In the genomic region with DNA sequence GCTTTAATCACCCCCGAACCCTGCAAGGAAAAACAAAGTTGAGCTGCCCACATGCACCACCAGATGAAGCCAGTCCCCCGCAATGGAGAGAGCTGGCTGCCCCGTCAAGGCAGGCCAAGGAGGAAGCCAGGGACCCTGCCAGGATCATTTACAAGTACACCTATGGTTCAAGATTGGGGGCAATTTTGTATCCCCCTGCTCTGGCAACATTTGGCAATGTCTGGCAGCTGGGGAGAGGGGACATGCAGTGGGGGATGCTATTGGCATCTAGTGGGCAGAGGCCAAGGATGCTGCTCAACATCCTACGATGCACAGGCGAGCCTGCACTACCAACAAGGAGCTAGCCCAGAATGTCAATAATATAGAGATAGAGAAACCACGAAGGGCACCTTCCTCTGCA, we compare ENCODE assay signal across 10 cellular contexts. TPM values are rescaled to one million over a fixed set of nuclear protein-coding genes. Genes with fewer than 3 reads are reported as not detected.
DNase-seq lines count a peak whose midpoint lies in the region; ATAC-seq, FAIRE-seq and TF ChIP-seq lines count a peak whose summit lies in the region.
"Had no signal": no experiment of that assay in that cellular context is flagged by ENCODE, and none has a peak within 500 bp of the region (broad histone marks: within the 10 kb centered on the region; RNA-seq: fewer than 3 reads in every experiment).

No MANE protein-coding gene starts in this region.

- H3K9ac ChIP-seq in HepG2 (ENCODE audit: insufficient read depth, low read depth, low read length), result peak overlapping the region; percentile 87
- H3K9ac ChIP-seq in mesenchymal stem cell (ENCODE audit: low read length), result peak overlapping the region; percentile 92

- no peak overlapping the region for H4K91ac ChIP-seq in mesenchymal stem cell (ENCODE audit: low read length)

- H3K4me2 ChIP-seq in HepG2 (ENCODE audit: low read depth, low read length), result peak overlapping the region; percentile 92
- H3K4me2 ChIP-seq in mesenchymal stem cell (ENCODE audit: low read length, poor library complexity, severe bottlenecking), result peak overlapping the region; percentile 70

- no peak overlapping the region for H2BK120ac ChIP-seq in mesenchymal stem cell (ENCODE audit: low read depth, low read length)

- H3K4me1 ChIP-seq in HepG2 (ENCODE audit: insufficient read depth, low read length) (peaks cover 41% of the 10 kb centered on the region), right lobe of liver (peaks cover 0 to 11% (median 5%) of the 10 kb centered on the region in 4 donors), mesenchymal stem cell (ENCODE audit: control insufficient read depth, insufficient read depth, low read depth, low read length) (peaks cover 26% of the 10 kb centered on the region), upper lobe of left lung (peaks cover 12 to 34% (median 30%) of the 10 kb centered on the region in 4 donors)

- H3K9me3 Mint-ChIP-seq in activated naive CD8-positive, alpha-beta T cell treated with anti-CD3 and anti-CD28 coated beads for 36 hours, result no peaks in the 10 kb centered on the region

- peaks cover 9% of the 10 kb centered on the region; the same call in 1 of the 2 replicates for H4K20me1 ChIP-seq in HepG2 (ENCODE audit: insufficient read depth, low read length)

- WGBS in HepG2 (ENCODE audit: low lambda C conversion rate), result 93% methylated on average over 6 of the region's 6 CpGs
- 78% methylated on average over 5 of the region's 6 CpGs for WGBS in right lobe of liver (ENCODE audit: insufficient coverage, low coverage, low lambda C conversion rate, missing lambda C conversion rate)
- WGBS in mesenchymal stem cell, result 92% methylated on average over 6 of the region's 6 CpGs
- 89% methylated on average over 6 of the region's 6 CpGs for WGBS in upper lobe of left lung, 2 donors

- peaks cover 24% of the 10 kb centered on the region for H3K79me1 ChIP-seq in mesenchymal stem cell (replicated peaks; ENCODE audit: low read length, poor library complexity, severe bottlenecking)

- FAIRE-seq in HepG2 (lab: Jason Lieb, UNC), result no peak

- peaks cover 18% of the 10 kb centered on the region for H3K4me1 Mint-ChIP-seq in activated naive CD8-positive, alpha-beta T cell treated with anti-CD3 and anti-CD28 coated beads for 36 hours

- peak overlapping the region in 1 of 2 experiments; percentile 31 for H2BK12ac ChIP-seq in mesenchymal stem cell (ENCODE audit: low read length in 2 of 2)

- H2AK5ac ChIP-seq in mesenchymal stem cell (ENCODE audit: low read length, severe bottlenecking), result peak overlapping the region; percentile 4

- CTCF ChIA-PET in HepG2 (lab: Yijun Ruan, JAX; ENCODE audit: low intra/inter-chr PET ratio, low total read pairs), result no interaction called here

- H3K36me3 ChIP-seq in HepG2 (replicated peaks in 1 of 2; ENCODE audit: control insufficient read depth in 1 of 2, insufficient read depth in 2 of 2, low read length in 2 of 2), result peaks cover 19 to 32% of the 10 kb centered on the region in 2 experiments
- H3K36me3 ChIP-seq in right lobe of liver, result peaks cover 0 to 15% (median under 1%) of the 10 kb centered on the region in 4 donors
- H3K36me3 ChIP-seq in mesenchymal stem cell (ENCODE audit: control insufficient read depth in 1 of 2, insufficient read depth in 2 of 2, low read depth in 1 of 2, low read length in 2 of 2), result peaks cover 24 to 34% of the 10 kb centered on the region in 2 experiments
- H3K36me3 ChIP-seq in upper lobe of left lung, result peaks cover 11 to 35% (median 28%) of the 10 kb centered on the region in 4 donors

- TF ChIP-seq CTCF in HepG2 (CRISPR knock-in tag; IDR thresholded peaks at IDR 0.05), result no peak
- TF ChIP-seq CTCF in right lobe of liver (IDR thresholded peaks at IDR 0.05), result no peak
- no peak for TF ChIP-seq CTCF in upper lobe of left lung (IDR thresholded peaks at IDR 0.05)

- H3K4ac ChIP-seq in mesenchymal stem cell (ENCODE audit: low read depth in 1 of 2, low read length in 2 of 2), result peak overlapping the region in 1 of 2 experiments; percentile 66

- DNase-seq in HepG2 (ENCODE audit: low spot score), result no peak
- DNase-seq in right lobe of liver, result no peak
- no peak for DNase-seq in activated naive CD8-positive, alpha-beta T cell treated with anti-CD3 and anti-CD28 coated beads for 36 hours
- DNase-seq in mesenchymal stem cell, result no peak
- no peak for DNase-seq in upper lobe of left lung
- DNase-seq in cerebellar cortex (ENCODE audit: low spot score), result no peak
- no peak for DNase-seq in SHP77 (lab: John Stamatoyannopoulos, UW)
- DNase-seq: DMS79; stimulated activated CD4-positive, alpha-beta T cell treated with anti-CD3 and anti-CD28 coated beads, Interleukin-4, amount 100 ng/mL, for 1 hour had no signal

- H3K4me3 Mint-ChIP-seq in activated naive CD8-positive, alpha-beta T cell treated with anti-CD3 and anti-CD28 coated beads for 36 hours, result peak overlapping the region; percentile 90

- no TSS peak for BruUV-seq in HepG2 (replicated peaks; lab: Mats Ljungman, UMichigan)

- H3K27me3 ChIP-seq in HepG2 (ENCODE audit: control insufficient read depth in 1 of 2, insufficient read depth in 2 of 2, low read length in 2 of 2) (no peaks in the 10 kb centered on the region; a peak in 1 of 5 replicates), right lobe of liver (no peaks in the 10 kb centered on the region), mesenchymal stem cell (ENCODE audit: control insufficient read depth in 1 of 2, insufficient read depth in 1 of 2, low read length in 2 of 2) (no peaks in the 10 kb centered on the region), upper lobe of left lung (no peaks in the 10 kb centered on the region)

- in situ Hi-C loops in HepG2 (cut with HindIII; ENCODE audit: extremely low pct_ligation_motif_present, low pct_unique_long_range_greater_than_20kb), result loop anchor here (5.0 to 25.0 kb wide), 2 partner anchors 75 to 1600 kb away; a partner anchor contains a TSS

- intact Hi-C loops in HepG2 (cut with micrococcal nuclease; ENCODE audit: unreplicated experiment), result loop anchor here (2.0 kb wide), 1 partner anchor 15 kb away; a partner anchor contains a TSS
- intact Hi-C loops in right lobe of liver (cut with DNase I), result no loop called here

- H4K8ac ChIP-seq in mesenchymal stem cell (ENCODE audit: low read length), result peak overlapping the region; percentile 22

- no peak overlapping the region for H3K23ac ChIP-seq in mesenchymal stem cell (ENCODE audit: low read length in 2 of 2)

- no peak; a peak in 1 of 4 replicates for TF ChIP-seq POLR2A in HepG2 (IDR thresholded peaks at IDR 0.05; ENCODE audit: insufficient read depth in 1 of 2, low read depth in 2 of 2, low read length in 2 of 2)
- TF ChIP-seq POLR2A in right lobe of liver (IDR thresholded peaks at IDR 0.05), result no peak
- TF ChIP-seq POLR2A in upper lobe of left lung (IDR thresholded peaks at IDR 0.05), result no peak

- TF ChIP-seq EP300 in HepG2 (IDR thresholded peaks at IDR 0.05; ENCODE audit: low read depth in 2 of 2, low read length in 2 of 2) (no peak), HepG2 (CRISPR knock-in tag; IDR thresholded peaks at IDR 0.05; ENCODE audit: borderline replicate concordance) (no peak), upper lobe of left lung (IDR thresholded peaks at IDR 0.05) (no peak)

- H3K14ac ChIP-seq in mesenchymal stem cell (ENCODE audit: low read length in 2 of 2), result peak overlapping the region in 1 of 2 experiments; percentile 57

- H3K9me3 ChIP-seq in HepG2 (ENCODE audit: low read length) (no peaks in the 10 kb centered on the region), right lobe of liver (no peaks in the 10 kb centered on the region), mesenchymal stem cell (ENCODE audit: control insufficient read depth, low read length) (no peaks in the 10 kb centered on the region), upper lobe of left lung (no peaks in the 10 kb centered on the region)

- peak overlapping the region; percentile 90 for H3K27ac ChIP-seq in HepG2 (ENCODE audit: extremely low read length, insufficient read depth, low read length)
- H3K27ac ChIP-seq in right lobe of liver, result peak overlapping the region in 1 of 3 donors; percentile 77
- H3K27ac ChIP-seq in mesenchymal stem cell (ENCODE audit: low read length, poor library complexity, severe bottlenecking), result peak overlapping the region; percentile 96
- H3K27ac ChIP-seq in upper lobe of left lung, result peak overlapping the region in 3 of 4 donors; percentile 95 to 98 (median 98)

- H3K27me3 Mint-ChIP-seq in activated naive CD8-positive, alpha-beta T cell treated with anti-CD3 and anti-CD28 coated beads for 36 hours, result no peaks in the 10 kb centered on the region

- no peak for TF ChIP-seq RAD21 in HepG2 (CRISPR knock-in tag; IDR thresholded peaks at IDR 0.05)

- H3K4me3 ChIP-seq in HepG2 (replicated peaks in 1 of 3; ENCODE audit: insufficient read depth in 1 of 3, low read depth in 2 of 3, low read length in 3 of 3), result peak overlapping the region in 2 of 3 experiments; percentile 87 to 96; a peak in 4 of 6 replicates
- no peak overlapping the region for H3K4me3 ChIP-seq in right lobe of liver
- H3K4me3 ChIP-seq in mesenchymal stem cell (ENCODE audit: insufficient read depth in 1 of 2, low read depth in 1 of 2, low read length in 2 of 2), result peak overlapping the region in 1 of 2 experiments; percentile 88
- no peak overlapping the region for H3K4me3 ChIP-seq in upper lobe of left lung

- peaks cover 20% of the 10 kb centered on the region for H3K79me2 ChIP-seq in HepG2 (ENCODE audit: insufficient read depth, low read length)

- H2BK5ac ChIP-seq in mesenchymal stem cell (ENCODE audit: low read depth, low read length, poor library complexity, severe bottlenecking), result peak overlapping the region; percentile 9

- peaks cover 27% of the 10 kb centered on the region for H3K36me3 Mint-ChIP-seq in activated naive CD8-positive, alpha-beta T cell treated with anti-CD3 and anti-CD28 coated beads for 36 hours

- POLR2A ChIA-PET in HepG2 (lab: Yijun Ruan, JAX), result interaction anchor here (1.4 to 8.2 kb wide), 5 partner anchors 11 to 1594 kb away, joined by 4 to 298 read pairs (median 5); a partner anchor contains a TSS

- H2AFZ ChIP-seq in HepG2 (ENCODE audit: low read length) (no peak overlapping the region), mesenchymal stem cell (ENCODE audit: low read depth, low read length) (no peak overlapping the region)

- peak overlapping the region; percentile 98 for H3K27ac Mint-ChIP-seq in activated naive CD8-positive, alpha-beta T cell treated with anti-CD3 and anti-CD28 coated beads for 36 hours

- no peak overlapping the region for H3K18ac ChIP-seq in mesenchymal stem cell (ENCODE audit: low read depth in 1 of 2, low read length in 2 of 2)

- no peak for ATAC-seq in HepG2
- no peak for ATAC-seq in right lobe of liver
- no peak for ATAC-seq in upper lobe of left lung (ENCODE audit: low FRiP score in 2 of 2)
- ATAC-seq in HG03469 (IDR thresholded peaks at IDR 0.05; ENCODE audit: unreplicated experiment), result no peak

- H2BK15ac ChIP-seq in mesenchymal stem cell (ENCODE audit: low read depth, poor library complexity, severe bottlenecking), result no peak overlapping the region

RNA-seq across cellular contexts. Expression of a gene that starts 1.9 kb away (rescaled TPM):
- total RNA-seq in HepG2 (2016; rRNA removed; fragmentation: Illumina TruSeq; extraction: Trizol) (59.9 and 76.7 TPM in 2 replicates), right lobe of liver (10 to 100 TPM; 32.3 to 44.4 (median 35.1) TPM), upper lobe of left lung (10 to 100 TPM; 63.9 to 83.0 (median 69.9) TPM)
- total RNA-seq in HepG2 (2016; cell fraction: cytosol; rRNA removed; fragmentation: Illumina TruSeq; extraction: Trizol; ENCODE audit: low read depth), result 70.2 and 78.4 TPM in 2 replicates
- 55.1 and 78.5 TPM in 2 replicates for total RNA-seq in HepG2 (2016; cell fraction: insoluble cytoplasmic fraction; rRNA removed; fragmentation: Illumina TruSeq; extraction: Trizol)
- total RNA-seq in HepG2 (2016; cell fraction: membrane; rRNA removed; fragmentation: Illumina TruSeq; extraction: Trizol), result 130 and 146 TPM in 2 replicates
- total RNA-seq in HepG2 (2016; cell fraction: nucleus; rRNA removed; fragmentation: Illumina TruSeq; extraction: Trizol), result 55.2 and 70.0 TPM in 2 replicates
- polyA plus RNA-seq in HepG2 (2011; rRNA removed), result 61.7 and 77.6 TPM in 2 replicates
- 55.9 and 77.2 TPM in 2 replicates for polyA plus RNA-seq in HepG2 (2011; cell fraction: cytosol; rRNA removed)
- polyA plus RNA-seq in HepG2 (2011; cell fraction: nucleus; rRNA removed), result 251 and 257 TPM in 2 replicates
- 53.7 and 58.6 TPM in 2 replicates for polyA plus RNA-seq in HepG2 (2012)
- polyA plus RNA-seq in HepG2 (2016; cell fraction: cytosol; fragmentation: Illumina TruSeq; extraction: Trizol; ENCODE audit: low read depth), result 74.0 and 88.4 TPM in 2 replicates
- 55.8 and 66.7 TPM in 2 replicates for polyA plus RNA-seq in HepG2 (2016; cell fraction: insoluble cytoplasmic fraction; fragmentation: Illumina TruSeq; extraction: Trizol; ENCODE audit: low read depth)
- 105 and 114 TPM in 2 replicates for polyA plus RNA-seq in HepG2 (2016; cell fraction: membrane; fragmentation: Illumina TruSeq; extraction: Trizol; ENCODE audit: low read depth)
- polyA plus RNA-seq in HepG2 (2016; cell fraction: nucleus; fragmentation: Illumina TruSeq; extraction: Trizol; ENCODE audit: insufficient read depth, low read depth), result 103 and 116 TPM in 2 replicates
- 87.1 and 132 TPM in 2 replicates for polyA minus RNA-seq in HepG2 (2011; rRNA and poly(A)+ RNA removed; ENCODE audit: low replicate concordance)
- polyA minus RNA-seq in HepG2 (2011; cell fraction: cytosol; rRNA and poly(A)+ RNA removed), result 28.5 and 31.1 TPM in 2 replicates
- polyA minus RNA-seq in HepG2 (2011; cell fraction: nucleus; rRNA and poly(A)+ RNA removed), result 72.0 and 76.6 TPM in 2 replicates
- 10 to 100 TPM; 85.4 to 89.6 TPM for total RNA-seq in activated naive CD8-positive, alpha-beta T cell treated with anti-CD3 and anti-CD28 coated beads for 36 hours
- polyA plus RNA-seq in mesenchymal stem cell (2013, experiment 1 of 2), result 29.7 TPM
- 29.4 TPM for polyA plus RNA-seq in mesenchymal stem cell (2013, experiment 2 of 2)

RNA-seq across cellular contexts. Expression of a gene that starts 7.6 kb away (rescaled TPM):
- total RNA-seq in HepG2 (2016; rRNA removed; fragmentation: Illumina TruSeq; extraction: Trizol) (1.5 and 4.9 TPM in 2 replicates), right lobe of liver (10 to 100 TPM in 1 of 6 experiments, 1 to 10 TPM in 5; 2.0 to 12.8 (median 4.4) TPM), upper lobe of left lung (10 to 100 TPM in 4 of 6 donors, 1 to 10 TPM in 2; 9.1 to 45.1 (median 23.1) TPM)
- total RNA-seq in HepG2 (2016; cell fraction: cytosol; rRNA removed; fragmentation: Illumina TruSeq; extraction: Trizol; ENCODE audit: low read depth), result 1.7 and 3.6 TPM in 2 replicates
- 1.2 and 6.7 TPM in 2 replicates for total RNA-seq in HepG2 (2016; cell fraction: insoluble cytoplasmic fraction; rRNA removed; fragmentation: Illumina TruSeq; extraction: Trizol)
- total RNA-seq in HepG2 (2016; cell fraction: membrane; rRNA removed; fragmentation: Illumina TruSeq; extraction: Trizol), result 2.5 and 2.8 TPM in 2 replicates
- 9.5 and 13.0 TPM in 2 replicates for total RNA-seq in HepG2 (2016; cell fraction: nucleus; rRNA removed; fragmentation: Illumina TruSeq; extraction: Trizol)
- 5.0 and 9.4 TPM in 2 replicates for polyA plus RNA-seq in HepG2 (2011; rRNA removed)
- 0.79 and 0.97 TPM in 2 replicates for polyA plus RNA-seq in HepG2 (2011; cell fraction: cytosol; rRNA removed)
- polyA plus RNA-seq in HepG2 (2011; cell fraction: nucleus; rRNA removed), result 23.3 and 26.6 TPM in 2 replicates
- 4.1 TPM in 2 replicates for polyA plus RNA-seq in HepG2 (2012)
- 1.4 and 1.6 TPM in 2 replicates for polyA plus RNA-seq in HepG2 (2016; cell fraction: cytosol; fragmentation: Illumina TruSeq; extraction: Trizol; ENCODE audit: low read depth)
- 0.93 and 1.3 TPM in 2 replicates for polyA plus RNA-seq in HepG2 (2016; cell fraction: insoluble cytoplasmic fraction; fragmentation: Illumina TruSeq; extraction: Trizol; ENCODE audit: low read depth)
- polyA plus RNA-seq in HepG2 (2016; cell fraction: membrane; fragmentation: Illumina TruSeq; extraction: Trizol; ENCODE audit: low read depth), result 1.4 and 2.0 TPM in 2 replicates
- 22.0 and 25.3 TPM in 2 replicates for polyA plus RNA-seq in HepG2 (2016; cell fraction: nucleus; fragmentation: Illumina TruSeq; extraction: Trizol; ENCODE audit: insufficient read depth, low read depth)
- 3.2 and 12.3 TPM in 2 replicates for polyA minus RNA-seq in HepG2 (2011; rRNA and poly(A)+ RNA removed; ENCODE audit: low replicate concordance)
- 0.62 and 0.89 TPM in 2 replicates for polyA minus RNA-seq in HepG2 (2011; cell fraction: cytosol; rRNA and poly(A)+ RNA removed)
- 23.7 and 26.4 TPM in 2 replicates for polyA minus RNA-seq in HepG2 (2011; cell fraction: nucleus; rRNA and poly(A)+ RNA removed)
- total RNA-seq in activated naive CD8-positive, alpha-beta T cell treated with anti-CD3 and anti-CD28 coated beads for 36 hours, result 1 to 10 TPM; 6.1 to 7.3 TPM
- 1.5 TPM for polyA plus RNA-seq in mesenchymal stem cell (2013, experiment 1 of 2)
- 1.9 TPM for polyA plus RNA-seq in mesenchymal stem cell (2013, experiment 2 of 2)

RNA-seq across cellular contexts. Expression of a gene that starts 16.1 kb away (rescaled TPM):
- total RNA-seq in HepG2 (2016; rRNA removed; fragmentation: Illumina TruSeq; extraction: Trizol) (453 and 457 TPM in 2 replicates), right lobe of liver (100 to 1,000 TPM; 153 to 318 (median 197) TPM), upper lobe of left lung (100 to 1,000 TPM in 5 of 6 donors, 10 to 100 TPM in 1; 97.4 to 237 (median 177) TPM)
- total RNA-seq in HepG2 (2016; cell fraction: cytosol; rRNA removed; fragmentation: Illumina TruSeq; extraction: Trizol; ENCODE audit: low read depth), result 171 and 178 TPM in 2 replicates
- 461 and 544 TPM in 2 replicates for total RNA-seq in HepG2 (2016; cell fraction: insoluble cytoplasmic fraction; rRNA removed; fragmentation: Illumina TruSeq; extraction: Trizol)
- 139 and 150 TPM in 2 replicates for total RNA-seq in HepG2 (2016; cell fraction: membrane; rRNA removed; fragmentation: Illumina TruSeq; extraction: Trizol)
- 157 and 190 TPM in 2 replicates for total RNA-seq in HepG2 (2016; cell fraction: nucleus; rRNA removed; fragmentation: Illumina TruSeq; extraction: Trizol)
- 440 and 536 TPM in 2 replicates for polyA plus RNA-seq in HepG2 (2011; rRNA removed)
- 532 and 716 TPM in 2 replicates for polyA plus RNA-seq in HepG2 (2011; cell fraction: cytosol; rRNA removed)
- 231 and 254 TPM in 2 replicates for polyA plus RNA-seq in HepG2 (2011; cell fraction: nucleus; rRNA removed)
- polyA plus RNA-seq in HepG2 (2012), result 249 and 275 TPM in 2 replicates
- 152 and 159 TPM in 2 replicates for polyA plus RNA-seq in HepG2 (2016; cell fraction: cytosol; fragmentation: Illumina TruSeq; extraction: Trizol; ENCODE audit: low read depth)
- 356 and 383 TPM in 2 replicates for polyA plus RNA-seq in HepG2 (2016; cell fraction: insoluble cytoplasmic fraction; fragmentation: Illumina TruSeq; extraction: Trizol; ENCODE audit: low read depth)
- 107 and 113 TPM in 2 replicates for polyA plus RNA-seq in HepG2 (2016; cell fraction: membrane; fragmentation: Illumina TruSeq; extraction: Trizol; ENCODE audit: low read depth)
- polyA plus RNA-seq in HepG2 (2016; cell fraction: nucleus; fragmentation: Illumina TruSeq; extraction: Trizol; ENCODE audit: insufficient read depth, low read depth), result 248 and 261 TPM in 2 replicates
- polyA minus RNA-seq in HepG2 (2011; rRNA and poly(A)+ RNA removed; ENCODE audit: low replicate concordance), result 67.4 and 92.1 TPM in 2 replicates
- polyA minus RNA-seq in HepG2 (2011; cell fraction: cytosol; rRNA and poly(A)+ RNA removed), result 75.3 and 98.0 TPM in 2 replicates
- 53.7 and 62.3 TPM in 2 replicates for polyA minus RNA-seq in HepG2 (2011; cell fraction: nucleus; rRNA and poly(A)+ RNA removed)
- total RNA-seq in activated naive CD8-positive, alpha-beta T cell treated with anti-CD3 and anti-CD28 coated beads for 36 hours, result 100 to 1,000 TPM; 214 to 225 TPM
- 242 TPM for polyA plus RNA-seq in mesenchymal stem cell (2013, experiment 1 of 2)
- polyA plus RNA-seq in mesenchymal stem cell (2013, experiment 2 of 2), result 244 TPM

RNA-seq across cellular contexts. Expression of a gene that starts 51.4 kb away (rescaled TPM):
- total RNA-seq in HepG2 (2016; rRNA removed; fragmentation: Illumina TruSeq; extraction: Trizol), result 0.18 and 0.51 TPM in 2 replicates
- not detected in 2 replicates for total RNA-seq in HepG2 (2016; cell fraction: cytosol; rRNA removed; fragmentation: Illumina TruSeq; extraction: Trizol; ENCODE audit: low read depth)
- 0.24 and 0.43 TPM in 2 replicates for total RNA-seq in HepG2 (2016; cell fraction: insoluble cytoplasmic fraction; rRNA removed; fragmentation: Illumina TruSeq; extraction: Trizol)
- not detected in 2 replicates for total RNA-seq in HepG2 (2016; cell fraction: membrane; rRNA removed; fragmentation: Illumina TruSeq; extraction: Trizol)
- total RNA-seq in HepG2 (2016; cell fraction: nucleus; rRNA removed; fragmentation: Illumina TruSeq; extraction: Trizol), result 0.28 and 0.31 TPM in 2 replicates
- polyA plus RNA-seq in HepG2 (2011; rRNA removed), result 4.0 and 7.1 TPM in 2 replicates
- polyA plus RNA-seq in HepG2 (2011; cell fraction: cytosol; rRNA removed), result 2.5 and 3.2 TPM in 2 replicates
- 64.9 and 67.7 TPM in 2 replicates for polyA plus RNA-seq in HepG2 (2011; cell fraction: nucleus; rRNA removed)
- polyA plus RNA-seq in HepG2 (2012), result 2.2 and 3.6 TPM in 2 replicates
- polyA plus RNA-seq in HepG2 (2016; cell fraction: cytosol; fragmentation: Illumina TruSeq; extraction: Trizol; ENCODE audit: low read depth), result not detected in 2 replicates
- 0.27 and 0.57 TPM in 2 replicates for polyA plus RNA-seq in HepG2 (2016; cell fraction: insoluble cytoplasmic fraction; fragmentation: Illumina TruSeq; extraction: Trizol; ENCODE audit: low read depth)
- polyA plus RNA-seq in HepG2 (2016; cell fraction: membrane; fragmentation: Illumina TruSeq; extraction: Trizol; ENCODE audit: low read depth), result not detected in 2 replicates
- 1.00 and 1.1 TPM in 2 replicates for polyA plus RNA-seq in HepG2 (2016; cell fraction: nucleus; fragmentation: Illumina TruSeq; extraction: Trizol; ENCODE audit: insufficient read depth, low read depth)
- polyA minus RNA-seq in HepG2 (2011; rRNA and poly(A)+ RNA removed; ENCODE audit: low replicate concordance), result 5.3 TPM in 1 of 2 replicates, not detected in the other
- polyA minus RNA-seq in HepG2 (2011; cell fraction: cytosol; rRNA and poly(A)+ RNA removed), result 1.5 and 1.6 TPM in 2 replicates
- polyA minus RNA-seq in HepG2 (2011; cell fraction: nucleus; rRNA and poly(A)+ RNA removed), result 5.0 and 5.6 TPM in 2 replicates
- 1 to 10 TPM in 4 of 6 experiments, under 1 TPM in 2; 0.74 to 2.1 (median 1.4) TPM for total RNA-seq in right lobe of liver
- total RNA-seq in activated naive CD8-positive, alpha-beta T cell treated with anti-CD3 and anti-CD28 coated beads for 36 hours, result 100 to 1,000 TPM; 198 to 204 TPM
- polyA plus RNA-seq in mesenchymal stem cell (2013, experiment 1 of 2), result 0.48 TPM
- polyA plus RNA-seq in mesenchymal stem cell (2013, experiment 2 of 2), result 0.74 TPM
- 10 to 100 TPM in 3 of 6 donors, 1 to 10 TPM in 3; 6.4 to 88.0 (median 11.3) TPM for total RNA-seq in upper lobe of left lung

Comparison
In these comparisons a context has a peak if more than half of its experiments do, and no peak if none do; other contexts are left out.
1. H3K4me3 ChIP-seq: peak in HepG2 (2 of 3); none in right lobe of liver (0 of 3) and upper lobe of left lung (0 of 4).